23 cellular contexts compared by ENCODE assay signal in the genomic region with DNA sequence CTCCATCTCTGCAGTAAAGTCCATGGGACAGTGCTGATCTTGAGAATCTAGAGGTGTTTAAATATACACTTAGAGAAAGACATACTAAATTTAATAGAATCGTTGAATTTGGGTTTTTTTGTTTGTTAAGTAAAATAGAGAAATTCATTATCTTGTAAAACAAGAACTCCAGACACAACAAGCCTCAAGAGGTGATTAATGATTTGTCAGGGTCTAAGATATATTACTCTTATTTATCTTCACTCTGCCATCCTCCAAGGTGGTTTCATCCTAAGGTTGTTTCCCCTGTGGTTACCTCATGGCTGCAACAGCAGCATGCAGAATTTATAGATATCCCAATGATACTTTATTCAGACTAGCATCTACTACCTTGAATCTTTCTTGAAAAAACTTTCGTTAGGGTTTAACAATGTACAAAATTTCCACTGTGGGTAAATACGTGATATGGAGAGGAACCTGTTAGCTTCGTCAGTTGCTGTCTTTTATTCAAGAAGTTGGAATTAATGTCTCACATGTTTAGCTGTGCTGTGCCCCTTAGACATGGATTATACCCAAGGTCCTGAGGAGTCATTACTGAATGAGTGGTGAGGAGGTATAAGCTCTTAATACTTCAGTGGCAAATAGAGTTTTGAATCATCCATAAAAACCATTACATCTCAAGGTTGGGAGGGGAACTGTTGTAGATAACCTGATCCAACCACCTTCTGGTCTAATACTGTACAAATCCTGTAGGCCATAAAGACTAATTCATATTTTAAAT.
A peak's percentile ranks its signal among the peaks of the same experiment; 100 is the strongest.
DNase-seq lines count a peak whose midpoint lies in the region; ATAC-seq, FAIRE-seq and TF ChIP-seq lines count a peak whose summit lies in the region.
"Had no signal": no experiment of that assay in that cellular context is flagged by ENCODE, and none has a peak within 500 bp of the region (broad histone marks: within the 10 kb centered on the region; RNA-seq: fewer than 3 reads in every experiment).

No MANE protein-coding gene starts in this region.

- H3K4me1 ChIP-seq in SJCRH30 (peaks cover 26% of the 10 kb centered on the region), K562 (replicated peaks in 1 of 2; ENCODE audit: control insufficient read depth in 2 of 2, insufficient read depth in 2 of 2, low read length in 2 of 2) (peaks cover 0 to 6% of the 10 kb centered on the region in 2 experiments; a peak in 1 of 5 replicates), smooth muscle cell (ENCODE audit: low read depth) (peaks cover 11% of the 10 kb centered on the region), SK-N-SH (ENCODE audit: control insufficient read depth in 1 of 2, insufficient read depth in 2 of 2, low read depth in 1 of 2, low read length in 1 of 2) (no peaks in the 10 kb centered on the region; a peak in 1 of 4 replicates), GM23338 (ENCODE audit: insufficient read depth) (peaks cover 17% of the 10 kb centered on the region)
- H3K4me1 ChIP-seq: BLaER1 treated with 17β-estradiol and CSF1 and Interleukin-3, amounts not matched to agents 10 nM and 100 nM; Caco-2 had no signal

- TF ChIP-seq RAD21 in K562 (CRISPR knock-in tag; conservative IDR thresholded peaks at IDR 0.05 in 1 of 2, IDR thresholded peaks at IDR 0.05 in 1 of 2): no peak
- TF ChIP-seq RAD21 in SK-N-SH (IDR thresholded peaks at IDR 0.05; ENCODE audit: low read length): no peak

- peak overlapping the region; percentile 31 for H3K27ac Mint-ChIP-seq in activated T-cell treated with anti-CD3 and anti-CD28 coated beads, Interleukin-2, amount 50 U/mL, for 24 hours
- H3K27ac Mint-ChIP-seq in GM23338: no peak overlapping the region
- H3K27ac Mint-ChIP-seq: IgD-negative memory B cell had no signal

- WGBS in K562 (ENCODE audit: insufficient coverage, low coverage, missing lambda C conversion rate): 31% methylated on average over 4 of the region's 4 CpGs
- 95% methylated on average over 4 of the region's 4 CpGs for WGBS in smooth muscle cell (ENCODE audit: low lambda C conversion rate)
- WGBS in SK-N-SH (ENCODE audit: low lambda C conversion rate): 96% methylated on average over 4 of the region's 4 CpGs

- ATAC-seq in K562 (no peak), GM23338 (no peak)
- ATAC-seq: Right ventricle myocardium inferior had no signal

- H3K9ac ChIP-seq in K562 (ENCODE audit: insufficient read depth in 1 of 2, low read depth in 2 of 2, low read length in 2 of 2) (no peak overlapping the region), smooth muscle cell (ENCODE audit: low read depth) (no peak overlapping the region), SK-N-SH (no peak overlapping the region)
- H3K9ac ChIP-seq: BLaER1 treated with 17β-estradiol and CSF1 and Interleukin-3, amounts not matched to agents 10 nM and 100 nM had no signal

- H3K79me2 ChIP-seq in K562 (ENCODE audit: control insufficient read depth, insufficient read depth, low read length) (no peaks in the 10 kb centered on the region), smooth muscle cell (ENCODE audit: low read depth) (no peaks in the 10 kb centered on the region), SK-N-SH (ENCODE audit: insufficient read depth) (no peaks in the 10 kb centered on the region), GM23338 (replicated peaks; ENCODE audit: insufficient read depth) (no peaks in the 10 kb centered on the region)

- peak overlapping the region; percentile 53; the same call in 1 of the 2 replicates for H3K27ac ChIP-seq in SJCRH30
- H3K27ac ChIP-seq in K562 (ENCODE audit: extremely low read depth, low read depth, low read length): no peak overlapping the region
- peak overlapping the region; percentile 66 for H3K27ac ChIP-seq in smooth muscle cell (ENCODE audit: low read depth)
- no peak overlapping the region for H3K27ac ChIP-seq in substantia nigra (ENCODE audit: low read depth, low read length, poor library complexity, severe bottlenecking)
- no peak overlapping the region for H3K27ac ChIP-seq in SK-N-SH (ENCODE audit: low read depth in 2 of 2, low read length in 1 of 2)
- H3K27ac ChIP-seq in GM23338 (ENCODE audit: low read depth): no peak overlapping the region
- H3K27ac ChIP-seq: 22Rv1; BLaER1 treated with 17β-estradiol and CSF1 and Interleukin-3, amounts not matched to agents 10 nM and 100 nM had no signal

- H3K27me3 Mint-ChIP-seq in activated T-cell treated with anti-CD3 and anti-CD28 coated beads, Interleukin-2, amount 50 U/mL, for 24 hours: no peaks in the 10 kb centered on the region
- H3K27me3 Mint-ChIP-seq in GM23338 (ENCODE audit: insufficient read depth, low read depth, poor library complexity): no peaks in the 10 kb centered on the region
- H3K27me3 Mint-ChIP-seq: CD4-positive, alpha-beta memory T cell; IgD-negative memory B cell had no signal

- peaks cover 28% of the 10 kb centered on the region for H3K36me3 Mint-ChIP-seq in activated T-cell treated with anti-CD3 and anti-CD28 coated beads, Interleukin-2, amount 50 U/mL, for 24 hours (ENCODE audit: low read depth)
- peaks cover 2% of the 10 kb centered on the region; the same call in 1 of the 3 replicates for H3K36me3 Mint-ChIP-seq in GM23338 (ENCODE audit: low read depth)

- intact Hi-C loops in K562 (cut with micrococcal nuclease): no loop called here

- H3K4me3 ChIP-seq in SJCRH30 (no peak overlapping the region), K562 (no peak overlapping the region), smooth muscle cell (no peak overlapping the region), SK-N-SH (ENCODE audit: low read depth in 2 of 2, low read length in 1 of 2) (no peak overlapping the region), GM23338 (no peak overlapping the region)
- H3K4me3 ChIP-seq: BLaER1 treated with 17β-estradiol and CSF1 and Interleukin-3, amounts not matched to agents 10 nM and 100 nM; MG63 had no signal

- H3K9me1 ChIP-seq in K562 (ENCODE audit: control insufficient read depth, insufficient read depth, low read length): no peaks in the 10 kb centered on the region

- no peaks in the 10 kb centered on the region for H3K9me2 ChIP-seq in SK-N-SH
- no peaks in the 10 kb centered on the region for H3K9me2 ChIP-seq in GM23338 (ENCODE audit: insufficient read depth)

- H3K9me3 ChIP-seq in SJCRH30 (replicated peaks): no peaks in the 10 kb centered on the region
- no peaks in the 10 kb centered on the region for H3K9me3 ChIP-seq in K562 (replicated peaks; ENCODE audit: control insufficient read depth, insufficient read depth, low read depth, low read length)
- no peaks in the 10 kb centered on the region for H3K9me3 ChIP-seq in smooth muscle cell (replicated peaks; ENCODE audit: low read depth)
- H3K9me3 ChIP-seq in SK-N-SH: no peaks in the 10 kb centered on the region
- H3K9me3 ChIP-seq: BLaER1 treated with 17β-estradiol and CSF1 and Interleukin-3, amounts not matched to agents 10 nM and 100 nM; Caco-2; MG63 had no signal

- no peaks in the 10 kb centered on the region for H3K9me3 Mint-ChIP-seq in activated T-cell treated with anti-CD3 and anti-CD28 coated beads, Interleukin-2, amount 50 U/mL, for 24 hours
- no peaks in the 10 kb centered on the region for H3K9me3 Mint-ChIP-seq in GM23338
- H3K9me3 Mint-ChIP-seq: CD4-positive, alpha-beta memory T cell; IgD-negative memory B cell had no signal

- TF ChIP-seq EP300 in K562 (IDR thresholded peaks at IDR 0.05; ENCODE audit: low read length): no peak
- TF ChIP-seq EP300 in SK-N-SH (IDR thresholded peaks at IDR 0.05; ENCODE audit: borderline replicate concordance in 1 of 2, low read depth in 1 of 2, low read length in 1 of 2): no peak

- no TSS peak for BruUV-seq in K562 (replicated peaks; lab: Mats Ljungman, UMichigan)

- peaks cover 15% of the 10 kb centered on the region for H3K4me1 Mint-ChIP-seq in activated T-cell treated with anti-CD3 and anti-CD28 coated beads, Interleukin-2, amount 50 U/mL, for 24 hours (ENCODE audit: low read depth)
- peaks cover 14% of the 10 kb centered on the region for H3K4me1 Mint-ChIP-seq in GM23338
- H3K4me1 Mint-ChIP-seq: CD4-positive, alpha-beta memory T cell had no signal

- H3K27me3 ChIP-seq in SJCRH30 (no peaks in the 10 kb centered on the region), K562 (ENCODE audit: control insufficient read depth in 2 of 2, insufficient read depth in 2 of 2, low read length in 2 of 2) (no peaks in the 10 kb centered on the region), smooth muscle cell (ENCODE audit: low read depth) (no peaks in the 10 kb centered on the region), SK-N-SH (ENCODE audit: insufficient read depth) (no peaks in the 10 kb centered on the region), GM23338 (ENCODE audit: insufficient read depth) (no peaks in the 10 kb centered on the region)
- H3K27me3 ChIP-seq: BLaER1 treated with 17β-estradiol and CSF1 and Interleukin-3, amounts not matched to agents 10 nM and 100 nM; MG63 had no signal

- DNase-seq in activated T-cell treated with anti-CD3 and anti-CD28 coated beads, Interleukin-2, amount 50 U/mL, for 24 hours: no peak
- no peak for DNase-seq in activated T-cell treated with anti-CD3 and anti-CD28 coated beads, Interleukin-2, amount 50 U/mL, for 1 hour
- no peak for DNase-seq in SJCRH30
- DNase-seq in K562 (ENCODE audit: extremely low read depth in 1 of 4, low spot score in 3 of 4): no peak
- DNase-seq in smooth muscle cell (lab: John Stamatoyannopoulos, UW; ENCODE audit: unreplicated experiment): no peak
- DNase-seq in substantia nigra (lab: John Stamatoyannopoulos, UW): no peak
- DNase-seq in SK-N-SH: no peak
- DNase-seq in GM23338 (ENCODE audit: low spot score): no peak
- DNase-seq: Caco-2; CD4-positive, alpha-beta memory T cell; DMS 273 treated with DMSO at 0.1 percent for 48 hours; DND-41; Kasumi-1; MG63; NCI-H1417; NCI-H1694 treated with DMSO at 0.1 percent for 48 hours; NCI-H446 treated with DMSO at 0.1 percent for 48 hours; NCI-H526 treated with DMSO at 0.1 percent for 48 hours had no signal

- no peak overlapping the region for H3K4me2 ChIP-seq in K562 (ENCODE audit: insufficient read depth, low read length)
- H3K4me2 ChIP-seq in smooth muscle cell: peak overlapping the region; percentile 56
- H3K4me2 ChIP-seq in SK-N-SH: no peak overlapping the region
- H3K4me2 ChIP-seq in GM23338: no peak overlapping the region
- H3K4me2 ChIP-seq: BLaER1 treated with 17β-estradiol and CSF1 and Interleukin-3, amounts not matched to agents 10 nM and 100 nM had no signal

- in situ Hi-C loops in K562 (cut with MboI): no loop called here

- H2AFZ ChIP-seq in K562 (ENCODE audit: low read depth, low read length): no peak overlapping the region
- no peak overlapping the region for H2AFZ ChIP-seq in smooth muscle cell (ENCODE audit: low read depth)
- H2AFZ ChIP-seq in SK-N-SH (ENCODE audit: low read depth): no peak overlapping the region
- no peak overlapping the region for H2AFZ ChIP-seq in GM23338

- CTCF ChIA-PET in K562 (lab: Yijun Ruan, JAX; ENCODE audit: low intra/inter-chr PET ratio): no interaction called here
- CTCF ChIA-PET in SK-N-SH (lab: Yijun Ruan, JAX): interaction anchor here (1.0 to 1.2 kb wide), 3 partner anchors 9 to 25 kb away, joined by 3 read pairs; no protein-coding TSS in a partner anchor

- H3K4me3 Mint-ChIP-seq in activated T-cell treated with anti-CD3 and anti-CD28 coated beads, Interleukin-2, amount 50 U/mL, for 24 hours: no peak overlapping the region
- no peak overlapping the region for H3K4me3 Mint-ChIP-seq in GM23338
- H3K4me3 Mint-ChIP-seq: CD4-positive, alpha-beta memory T cell; IgD-negative memory B cell had no signal

- FAIRE-seq in K562 (lab: Jason Lieb, UNC): peak; percentile 6
- FAIRE-seq: G401.6 had no signal

- no peaks in the 10 kb centered on the region for H3K36me3 ChIP-seq in SJCRH30
- H3K36me3 ChIP-seq in K562 (ENCODE audit: control insufficient read depth, insufficient read depth, low read length): no peaks in the 10 kb centered on the region
- H3K36me3 ChIP-seq in smooth muscle cell (ENCODE audit: low read depth): no peaks in the 10 kb centered on the region
- H3K36me3 ChIP-seq in SK-N-SH (replicated peaks in 1 of 2; ENCODE audit: control insufficient read depth in 1 of 2, insufficient read depth in 2 of 2, low read length in 1 of 2): no peaks in the 10 kb centered on the region
- no peaks in the 10 kb centered on the region for H3K36me3 ChIP-seq in GM23338 (ENCODE audit: insufficient read depth)
- H3K36me3 ChIP-seq: MG63 had no signal

- POLR2A ChIA-PET in K562 (lab: Yijun Ruan, JAX): no interaction called here
- POLR2A ChIA-PET in SK-N-SH (lab: Yijun Ruan, JAX): no interaction called here

- H4K20me1 ChIP-seq in K562 (replicated peaks; ENCODE audit: control insufficient read depth, insufficient read depth, low read length): no peaks in the 10 kb centered on the region
- no peaks in the 10 kb centered on the region for H4K20me1 ChIP-seq in smooth muscle cell (ENCODE audit: low read depth)
- no peaks in the 10 kb centered on the region for H4K20me1 ChIP-seq in SK-N-SH (ENCODE audit: insufficient read depth)
- H4K20me1 ChIP-seq in GM23338 (replicated peaks; ENCODE audit: insufficient read depth): no peaks in the 10 kb centered on the region
- H4K20me1 ChIP-seq: BLaER1 treated with 17β-estradiol and CSF1 and Interleukin-3, amounts not matched to agents 10 nM and 100 nM had no signal

- H3F3A ChIP-seq in smooth muscle cell (ENCODE audit: low read depth) (no peaks in the 10 kb centered on the region), SK-N-SH (replicated peaks; ENCODE audit: insufficient read depth) (no peaks in the 10 kb centered on the region), GM23338 (replicated peaks; ENCODE audit: low read depth) (no peaks in the 10 kb centered on the region)

- TF ChIP-seq CTCF in K562 (IDR thresholded peaks at IDR 0.05 in 2 of 3, conservative IDR thresholded peaks at IDR 0.05 in 1 of 3; ENCODE audit: insufficient read depth in 2 of 3, low read depth in 1 of 3, low read length in 3 of 3) (no peak), smooth muscle cell (IDR thresholded peaks at IDR 0.05; ENCODE audit: borderline replicate concordance, insufficient read depth, poor library complexity, severe bottlenecking) (no peak), SK-N-SH (IDR thresholded peaks at IDR 0.05) (no peak), GM23338 (conservative IDR thresholded peaks at IDR 0.05; ENCODE audit: low read depth in 2 of 2) (no peak)

- TF ChIP-seq POLR2A in K562 (conservative IDR thresholded peaks at IDR 0.05): no peak

Comparison
In these comparisons a context has a peak if more than half of its experiments do, and no peak if none do; other contexts are left out.
1. H3K27ac ChIP-seq: peak in SJCRH30 (single experiment) and smooth muscle cell (single experiment); none in K562 (single experiment), substantia nigra (single experiment), SK-N-SH (0 of 2) and GM23338 (single experiment).